Comparison of ENCODE assay signal across 3 cellular contexts in genomic region chr7:76162416-76163170, GRCh38. TPM values are rescaled to one million over a fixed set of nuclear protein-coding genes. Genes with fewer than 3 reads are reported as not detected.
"Had no signal": no experiment of that assay in that cellular context is flagged by ENCODE, and none has a peak within 500 bp of the region (broad histone marks: within the 10 kb centered on the region; RNA-seq: fewer than 3 reads in every experiment).

No MANE protein-coding gene starts in this region.

RNA-seq across cellular contexts. Expression of gene SRRM3, which starts 39.1 kb away (rescaled TPM):
- total RNA-seq: activated CD8-positive, alpha-beta T cell treated with anti-CD3 and anti-CD28 coated beads for 36 hours; activated T-helper 1 cell treated with anti-CD3 and anti-CD28 coated beads, Interleukin-12 subunit alpha, Interleukin-12 subunit beta, Interleukin-2, Interleukin-4 antibody, amounts not matched to agents 30 ng/mL and 10 ng/mL and 1 ng/mL, durations not matched to agents 14 hours and 24 hours and 36 hours; skeletal muscle tissue had no signal
